In the genomic region with DNA sequence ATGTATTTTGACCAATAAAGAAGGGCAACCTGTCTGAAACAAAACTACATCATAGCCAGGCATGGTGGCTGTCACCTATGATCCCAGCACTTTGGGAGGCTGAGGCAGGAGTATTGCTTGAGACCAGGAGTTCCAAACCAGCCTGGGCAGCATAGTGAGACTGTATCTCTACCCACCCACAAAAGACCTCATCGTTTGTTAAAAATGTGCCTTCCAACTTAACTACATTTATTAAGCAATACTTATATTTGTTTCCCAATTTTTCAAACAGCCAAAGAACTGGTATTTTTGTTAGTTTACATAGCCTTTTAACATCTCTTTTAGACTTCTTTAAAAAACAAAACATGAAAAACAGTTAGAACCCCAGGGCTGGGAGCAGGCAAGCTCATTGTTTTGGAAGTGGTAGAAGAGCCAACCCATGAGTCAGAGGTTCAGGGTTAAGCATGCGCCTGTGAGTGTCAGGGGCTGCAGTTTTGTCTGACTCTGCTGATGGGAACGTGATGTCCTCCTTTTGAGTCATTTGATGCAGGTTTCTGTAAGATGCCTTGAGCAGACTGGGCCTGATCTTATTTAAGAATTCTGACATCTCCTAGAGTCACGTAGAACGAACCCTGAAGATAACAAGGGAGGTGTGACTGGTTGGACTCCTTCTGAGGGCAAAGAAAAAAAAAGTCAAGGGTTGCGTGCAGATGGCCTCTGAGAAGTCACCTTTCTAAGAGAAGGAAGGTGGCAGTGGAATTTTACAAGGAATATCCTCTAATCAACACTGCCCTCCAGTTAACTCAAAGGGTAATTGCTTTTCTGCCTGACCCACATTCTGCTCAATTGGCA, we compare ENCODE assay signal across 10 cellular contexts. TPM values are rescaled to one million over a fixed set of nuclear protein-coding genes. Genes with fewer than 3 reads are reported as not detected.
DNase-seq lines count a peak whose midpoint lies in the region; ATAC-seq and TF ChIP-seq lines count a peak whose summit lies in the region.
"Had no signal": no experiment of that assay in that cellular context is flagged by ENCODE, and none has a peak within 500 bp of the region (broad histone marks: within the 10 kb centered on the region; RNA-seq: fewer than 3 reads in every experiment).

No MANE protein-coding gene starts in this region.

- H3K4me3 ChIP-seq in BLaER1 (no peak overlapping the region), SJSA1 (no peak overlapping the region), esophagus muscularis mucosa (no peak overlapping the region)

- H3K9me3 Mint-ChIP-seq in natural killer cell treated with Interleukin-12 subunit alpha and Interleukin-12 subunit beta and Interleukin-15 and Interleukin-18, amount 100 ng/mL, for 72 hours = no peaks in the 10 kb centered on the region
- H3K9me3 Mint-ChIP-seq: nephron progenitor cell had no signal

- H3K36me3 ChIP-seq in BLaER1 = peaks cover 100% of the 10 kb centered on the region
- no peaks in the 10 kb centered on the region for H3K36me3 ChIP-seq in SJSA1
- peaks cover 0 to 5% (median 0%) of the 10 kb centered on the region in 4 donors for H3K36me3 ChIP-seq in esophagus muscularis mucosa

- peaks cover 27% of the 10 kb centered on the region for H3K4me1 ChIP-seq in BLaER1
- H3K4me1 ChIP-seq in SJSA1 (replicated peaks) = peaks cover 7% of the 10 kb centered on the region
- peaks cover 0 to 23% (median 18%) of the 10 kb centered on the region in 4 donors for H3K4me1 ChIP-seq in esophagus muscularis mucosa

- no peak overlapping the region for H3K4me3 Mint-ChIP-seq in natural killer cell treated with Interleukin-12 subunit alpha and Interleukin-12 subunit beta and Interleukin-15 and Interleukin-18, amount 100 ng/mL, for 72 hours
- H3K4me3 Mint-ChIP-seq: nephron progenitor cell had no signal

- H3K27ac Mint-ChIP-seq in natural killer cell treated with Interleukin-12 subunit alpha and Interleukin-12 subunit beta and Interleukin-15 and Interleukin-18, amount 100 ng/mL, for 72 hours = no peak overlapping the region
- H3K27ac Mint-ChIP-seq: nephron progenitor cell had no signal

- no peak for TF ChIP-seq EP300 in esophagus muscularis mucosa (IDR thresholded peaks at IDR 0.05)

- H3K4me1 Mint-ChIP-seq in natural killer cell treated with Interleukin-12 subunit alpha and Interleukin-12 subunit beta and Interleukin-15 and Interleukin-18, amount 100 ng/mL, for 72 hours (ENCODE audit: low read depth in 2 of 2) = peaks cover 0 to 5% of the 10 kb centered on the region in 2 donors

- intact Hi-C loops in esophagus muscularis mucosa (cut with DNase I) = no loop called here

- no peak overlapping the region for H3K4me2 ChIP-seq in BLaER1

- ATAC-seq in natural killer cell treated with Interleukin-12 subunit alpha and Interleukin-12 subunit beta and Interleukin-15 and Interleukin-18, amount 100 ng/mL, for 72 hours = no peak
- ATAC-seq in HG03159 (IDR thresholded peaks at IDR 0.05; ENCODE audit: unreplicated experiment) (no peak), GM18502 (IDR thresholded peaks at IDR 0.05; ENCODE audit: poor library complexity, unreplicated experiment) (no peak)

- DNase-seq in SJSA1 (ENCODE audit: low read depth in 1 of 2, low spot score in 2 of 2) (peak; percentile 22 to 48), esophagus muscularis mucosa (ENCODE audit: extremely low spot score) (no peak), pulmonary artery endothelial cell (ENCODE audit: low read depth, low spot score) (peak; percentile 55), GM19240 (ENCODE audit: insufficient read length, low spot score) (no peak)
- no peak for DNase-seq in natural killer cell treated with Interleukin-12 subunit alpha and Interleukin-12 subunit beta and Interleukin-15 and Interleukin-18, amount 100 ng/mL, for 72 hours (ENCODE audit: low spot score)
- DNase-seq: NCI-H1105, nephron progenitor cell had no signal

- peaks cover 89% of the 10 kb centered on the region for H4K20me1 ChIP-seq in BLaER1

- H3K27ac ChIP-seq in BLaER1 (peak overlapping the region; percentile 4; the same call in 1 of the 2 replicates), SJSA1 (no peak overlapping the region), esophagus muscularis mucosa (replicated peaks in 1 of 4) (peak overlapping the region; percentile 7 to 32 (median 24))

- H3K9me3 ChIP-seq in BLaER1 = no peaks in the 10 kb centered on the region
- no peaks in the 10 kb centered on the region for H3K9me3 ChIP-seq in SJSA1 (replicated peaks)
- H3K9me3 ChIP-seq in esophagus muscularis mucosa = no peaks in the 10 kb centered on the region

- H3K36me3 Mint-ChIP-seq in natural killer cell treated with Interleukin-12 subunit alpha and Interleukin-12 subunit beta and Interleukin-15 and Interleukin-18, amount 100 ng/mL, for 72 hours = no peaks in the 10 kb centered on the region

- no peak for TF ChIP-seq POLR2A in esophagus muscularis mucosa (IDR thresholded peaks at IDR 0.05; ENCODE audit: low read depth)

- H3K27me3 ChIP-seq in BLaER1 (no peaks in the 10 kb centered on the region), SJSA1 (replicated peaks) (no peaks in the 10 kb centered on the region), esophagus muscularis mucosa (no peaks in the 10 kb centered on the region)

- H3K27me3 Mint-ChIP-seq in natural killer cell treated with Interleukin-12 subunit alpha and Interleukin-12 subunit beta and Interleukin-15 and Interleukin-18, amount 100 ng/mL, for 72 hours = no peaks in the 10 kb centered on the region

- 71% methylated on average over 6 of the region's 6 CpGs for WGBS in esophagus muscularis mucosa

- H3K9ac ChIP-seq in BLaER1 = no peak overlapping the region

- no peak for TF ChIP-seq CTCF in esophagus muscularis mucosa (IDR thresholded peaks at IDR 0.05)

RNA-seq across cellular contexts. Expression of a gene that starts 53.8 kb away (rescaled TPM):
- not detected in 2 replicates for total RNA-seq in SJSA1 (2014; rRNA removed; shearing (Covaris generic))
- total RNA-seq in esophagus muscularis mucosa (under 1 TPM in 1 of 4 donors, not detected in 3; 0.23 TPM), pulmonary artery endothelial cell (not detected in 2 replicates)
- total RNA-seq in natural killer cell treated with Interleukin-12 subunit alpha and Interleukin-12 subunit beta and Interleukin-15 and Interleukin-18, amount 100 ng/mL, for 72 hours = 1 to 10 TPM in 1 of 2 donors, under 1 TPM in 1; 0.98 to 2.9 TPM

Comparison
In these comparisons a context has a peak if more than half of its experiments do, and no peak if none do; other contexts are left out.
1. DNase-seq: peak in SJSA1 (2 of 2) and pulmonary artery endothelial cell (single experiment); none in esophagus muscularis mucosa (single experiment), natural killer cell treated with Interleukin-12 subunit alpha and Interleukin-12 subunit beta and Interleukin-15 and Interleukin-18, amount 100 ng/mL, for 72 hours (single experiment) and GM19240 (single experiment).